1 cellular context compared by ENCODE assay signal in the genomic region with DNA sequence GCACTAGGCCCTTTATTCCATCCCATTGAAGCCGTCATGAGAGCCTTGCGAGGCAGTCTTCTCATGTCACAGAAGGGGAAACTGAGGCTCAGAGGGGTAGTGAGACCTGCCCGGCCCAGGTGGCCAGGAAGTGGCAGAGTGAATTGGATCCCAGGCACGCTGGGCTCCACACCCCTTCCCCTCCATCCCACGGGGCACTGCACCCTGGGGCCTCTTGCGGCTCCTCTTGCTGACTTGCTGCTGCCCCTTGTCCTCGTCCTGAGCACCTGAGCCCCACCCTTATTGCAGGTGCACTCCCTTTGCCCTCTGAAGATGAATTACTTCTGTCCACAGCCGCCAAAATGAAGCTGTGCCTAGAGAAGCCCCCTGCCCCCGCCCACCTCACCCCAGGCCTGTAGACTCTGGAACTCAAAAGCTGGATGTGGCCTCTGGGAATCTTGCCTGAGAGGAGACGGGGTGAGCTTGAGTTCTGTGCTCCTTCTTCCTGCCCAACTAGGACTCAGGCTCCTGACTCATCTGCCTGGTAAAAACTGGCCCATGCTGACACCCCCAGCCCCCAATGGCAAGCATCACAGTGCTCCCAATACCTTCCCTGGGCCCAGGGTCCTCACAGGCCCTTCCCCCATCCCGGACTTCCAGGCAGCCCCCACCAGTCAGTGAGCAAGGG.
TF ChIP-seq lines count a peak whose summit lies in the region.

No MANE protein-coding gene starts in this region.

TF ChIP-seq in H1, 55 proteins besides CTCF, POLR2A, EP300 and RAD21:
- TF ChIP-seq SP2 (IDR thresholded peaks at IDR 0.05; ENCODE audit: low read length) = no peak
- no peak for TF ChIP-seq HDAC6 (IDR thresholded peaks at IDR 0.05; ENCODE audit: low read depth, low read length)
- TF ChIP-seq CBX5 (IDR thresholded peaks at IDR 0.05; ENCODE audit: low read depth, low read length) = no peak
- TF ChIP-seq, protein P1, sequence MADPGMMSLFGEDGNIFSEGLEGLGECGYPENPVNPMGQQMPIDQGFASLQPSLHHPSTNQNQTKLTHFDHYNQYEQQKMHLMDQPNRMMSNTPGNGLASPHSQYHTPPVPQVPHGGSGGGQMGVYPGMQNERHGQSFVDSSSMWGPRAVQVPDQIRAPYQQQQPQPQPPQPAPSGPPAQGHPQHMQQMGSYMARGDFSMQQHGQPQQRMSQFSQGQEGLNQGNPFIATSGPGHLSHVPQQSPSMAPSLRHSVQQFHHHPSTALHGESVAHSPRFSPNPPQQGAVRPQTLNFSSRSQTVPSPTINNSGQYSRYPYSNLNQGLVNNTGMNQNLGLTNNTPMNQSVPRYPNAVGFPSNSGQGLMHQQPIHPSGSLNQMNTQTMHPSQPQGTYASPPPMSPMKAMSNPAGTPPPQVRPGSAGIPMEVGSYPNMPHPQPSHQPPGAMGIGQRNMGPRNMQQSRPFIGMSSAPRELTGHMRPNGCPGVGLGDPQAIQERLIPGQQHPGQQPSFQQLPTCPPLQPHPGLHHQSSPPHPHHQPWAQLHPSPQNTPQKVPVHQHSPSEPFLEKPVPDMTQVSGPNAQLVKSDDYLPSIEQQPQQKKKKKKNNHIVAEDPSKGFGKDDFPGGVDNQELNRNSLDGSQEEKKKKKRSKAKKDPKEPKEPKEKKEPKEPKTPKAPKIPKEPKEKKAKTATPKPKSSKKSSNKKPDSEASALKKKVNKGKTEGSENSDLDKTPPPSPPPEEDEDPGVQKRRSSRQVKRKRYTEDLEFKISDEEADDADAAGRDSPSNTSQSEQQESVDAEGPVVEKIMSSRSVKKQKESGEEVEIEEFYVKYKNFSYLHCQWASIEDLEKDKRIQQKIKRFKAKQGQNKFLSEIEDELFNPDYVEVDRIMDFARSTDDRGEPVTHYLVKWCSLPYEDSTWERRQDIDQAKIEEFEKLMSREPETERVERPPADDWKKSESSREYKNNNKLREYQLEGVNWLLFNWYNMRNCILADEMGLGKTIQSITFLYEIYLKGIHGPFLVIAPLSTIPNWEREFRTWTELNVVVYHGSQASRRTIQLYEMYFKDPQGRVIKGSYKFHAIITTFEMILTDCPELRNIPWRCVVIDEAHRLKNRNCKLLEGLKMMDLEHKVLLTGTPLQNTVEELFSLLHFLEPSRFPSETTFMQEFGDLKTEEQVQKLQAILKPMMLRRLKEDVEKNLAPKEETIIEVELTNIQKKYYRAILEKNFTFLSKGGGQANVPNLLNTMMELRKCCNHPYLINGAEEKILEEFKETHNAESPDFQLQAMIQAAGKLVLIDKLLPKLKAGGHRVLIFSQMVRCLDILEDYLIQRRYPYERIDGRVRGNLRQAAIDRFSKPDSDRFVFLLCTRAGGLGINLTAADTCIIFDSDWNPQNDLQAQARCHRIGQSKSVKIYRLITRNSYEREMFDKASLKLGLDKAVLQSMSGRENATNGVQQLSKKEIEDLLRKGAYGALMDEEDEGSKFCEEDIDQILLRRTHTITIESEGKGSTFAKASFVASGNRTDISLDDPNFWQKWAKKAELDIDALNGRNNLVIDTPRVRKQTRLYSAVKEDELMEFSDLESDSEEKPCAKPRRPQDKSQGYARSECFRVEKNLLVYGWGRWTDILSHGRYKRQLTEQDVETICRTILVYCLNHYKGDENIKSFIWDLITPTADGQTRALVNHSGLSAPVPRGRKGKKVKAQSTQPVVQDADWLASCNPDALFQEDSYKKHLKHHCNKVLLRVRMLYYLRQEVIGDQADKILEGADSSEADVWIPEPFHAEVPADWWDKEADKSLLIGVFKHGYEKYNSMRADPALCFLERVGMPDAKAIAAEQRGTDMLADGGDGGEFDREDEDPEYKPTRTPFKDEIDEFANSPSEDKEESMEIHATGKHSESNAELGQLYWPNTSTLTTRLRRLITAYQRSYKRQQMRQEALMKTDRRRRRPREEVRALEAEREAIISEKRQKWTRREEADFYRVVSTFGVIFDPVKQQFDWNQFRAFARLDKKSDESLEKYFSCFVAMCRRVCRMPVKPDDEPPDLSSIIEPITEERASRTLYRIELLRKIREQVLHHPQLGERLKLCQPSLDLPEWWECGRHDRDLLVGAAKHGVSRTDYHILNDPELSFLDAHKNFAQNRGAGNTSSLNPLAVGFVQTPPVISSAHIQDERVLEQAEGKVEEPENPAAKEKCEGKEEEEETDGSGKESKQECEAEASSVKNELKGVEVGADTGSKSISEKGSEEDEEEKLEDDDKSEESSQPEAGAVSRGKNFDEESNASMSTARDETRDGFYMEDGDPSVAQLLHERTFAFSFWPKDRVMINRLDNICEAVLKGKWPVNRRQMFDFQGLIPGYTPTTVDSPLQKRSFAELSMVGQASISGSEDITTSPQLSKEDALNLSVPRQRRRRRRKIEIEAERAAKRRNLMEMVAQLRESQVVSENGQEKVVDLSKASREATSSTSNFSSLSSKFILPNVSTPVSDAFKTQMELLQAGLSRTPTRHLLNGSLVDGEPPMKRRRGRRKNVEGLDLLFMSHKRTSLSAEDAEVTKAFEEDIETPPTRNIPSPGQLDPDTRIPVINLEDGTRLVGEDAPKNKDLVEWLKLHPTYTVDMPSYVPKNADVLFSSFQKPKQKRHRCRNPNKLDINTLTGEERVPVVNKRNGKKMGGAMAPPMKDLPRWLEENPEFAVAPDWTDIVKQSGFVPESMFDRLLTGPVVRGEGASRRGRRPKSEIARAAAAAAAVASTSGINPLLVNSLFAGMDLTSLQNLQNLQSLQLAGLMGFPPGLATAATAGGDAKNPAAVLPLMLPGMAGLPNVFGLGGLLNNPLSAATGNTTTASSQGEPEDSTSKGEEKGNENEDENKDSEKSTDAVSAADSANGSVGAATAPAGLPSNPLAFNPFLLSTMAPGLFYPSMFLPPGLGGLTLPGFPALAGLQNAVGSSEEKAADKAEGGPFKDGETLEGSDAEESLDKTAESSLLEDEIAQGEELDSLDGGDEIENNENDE (IDR thresholded peaks at IDR 0.05; ENCODE audit: insufficient replicate concordance, low read length) = no peak
- no peak for TF ChIP-seq CREB1 (IDR thresholded peaks at IDR 0.05)
- no peak for TF ChIP-seq POU5F1 (IDR thresholded peaks at IDR 0.05; ENCODE audit: low read depth, low read length)
- no peak for TF ChIP-seq SRF (IDR thresholded peaks at IDR 0.05; ENCODE audit: low read depth, low read length)
- no peak for TF ChIP-seq SP1 (IDR thresholded peaks at IDR 0.05; ENCODE audit: low read depth, low read length)
- no peak for TF ChIP-seq SAP30 (IDR thresholded peaks at IDR 0.05; ENCODE audit: insufficient read depth, insufficient replicate concordance, low read length)
- no peak for TF ChIP-seq BACH1 (IDR thresholded peaks at IDR 0.05; ENCODE audit: low read length)
- no peak for TF ChIP-seq JUND (IDR thresholded peaks at IDR 0.05; ENCODE audit: low read length)
- TF ChIP-seq SIRT6 (IDR thresholded peaks at IDR 0.05; ENCODE audit: low read length) = no peak
- no peak for TF ChIP-seq SIN3A (conservative IDR thresholded peaks at IDR 0.05 in 1 of 2, IDR thresholded peaks at IDR 0.05 in 1 of 2; ENCODE audit: low read depth in 1 of 2, low read length in 2 of 2)
- TF ChIP-seq SUZ12 (IDR thresholded peaks at IDR 0.05; ENCODE audit: low read length) = no peak
- TF ChIP-seq, protein P2, sequence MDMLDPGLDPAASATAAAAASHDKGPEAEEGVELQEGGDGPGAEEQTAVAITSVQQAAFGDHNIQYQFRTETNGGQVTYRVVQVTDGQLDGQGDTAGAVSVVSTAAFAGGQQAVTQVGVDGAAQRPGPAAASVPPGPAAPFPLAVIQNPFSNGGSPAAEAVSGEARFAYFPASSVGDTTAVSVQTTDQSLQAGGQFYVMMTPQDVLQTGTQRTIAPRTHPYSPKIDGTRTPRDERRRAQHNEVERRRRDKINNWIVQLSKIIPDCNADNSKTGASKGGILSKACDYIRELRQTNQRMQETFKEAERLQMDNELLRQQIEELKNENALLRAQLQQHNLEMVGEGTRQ (IDR thresholded peaks at IDR 0.05; ENCODE audit: low read length) = no peak
- no peak for TF ChIP-seq GTF2F1 (IDR thresholded peaks at IDR 0.05; ENCODE audit: borderline replicate concordance, low read depth, low read length)
- TF ChIP-seq, protein P3, sequence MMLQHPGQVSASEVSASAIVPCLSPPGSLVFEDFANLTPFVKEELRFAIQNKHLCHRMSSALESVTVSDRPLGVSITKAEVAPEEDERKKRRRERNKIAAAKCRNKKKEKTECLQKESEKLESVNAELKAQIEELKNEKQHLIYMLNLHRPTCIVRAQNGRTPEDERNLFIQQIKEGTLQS (IDR thresholded peaks at IDR 0.05; ENCODE audit: insufficient read depth, low read depth, low read length) = no peak
- TF ChIP-seq SIX5 (IDR thresholded peaks at IDR 0.05; ENCODE audit: low read depth, low read length) = no peak
- TF ChIP-seq, protein P4, sequence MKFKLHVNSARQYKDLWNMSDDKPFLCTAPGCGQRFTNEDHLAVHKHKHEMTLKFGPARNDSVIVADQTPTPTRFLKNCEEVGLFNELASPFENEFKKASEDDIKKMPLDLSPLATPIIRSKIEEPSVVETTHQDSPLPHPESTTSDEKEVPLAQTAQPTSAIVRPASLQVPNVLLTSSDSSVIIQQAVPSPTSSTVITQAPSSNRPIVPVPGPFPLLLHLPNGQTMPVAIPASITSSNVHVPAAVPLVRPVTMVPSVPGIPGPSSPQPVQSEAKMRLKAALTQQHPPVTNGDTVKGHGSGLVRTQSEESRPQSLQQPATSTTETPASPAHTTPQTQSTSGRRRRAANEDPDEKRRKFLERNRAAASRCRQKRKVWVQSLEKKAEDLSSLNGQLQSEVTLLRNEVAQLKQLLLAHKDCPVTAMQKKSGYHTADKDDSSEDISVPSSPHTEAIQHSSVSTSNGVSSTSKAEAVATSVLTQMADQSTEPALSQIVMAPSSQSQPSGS (IDR thresholded peaks at IDR 0.05; ENCODE audit: low read length) = no peak
- no peak for TF ChIP-seq EZH2 (IDR thresholded peaks at IDR 0.05; ENCODE audit: low read depth, low read length, severe bottlenecking)
